In genomic region chr19:17311455-17312248, GRCh38 we compare ENCODE assay signal across 12 cellular contexts. TPM values are rescaled to one million over a fixed set of nuclear protein-coding genes. Genes with fewer than 3 reads are reported as not detected.
DNase-seq lines count a peak whose midpoint lies in the region; ATAC-seq, FAIRE-seq and TF ChIP-seq lines count a peak whose summit lies in the region.
"Had no signal": no experiment of that assay in that cellular context is flagged by ENCODE, and none has a peak within 500 bp of the region (broad histone marks: within the 10 kb centered on the region; RNA-seq: fewer than 3 reads in every experiment).

No MANE protein-coding gene starts in this region.

- H3F3A ChIP-seq in MM.1S (ENCODE audit: insufficient read depth, low read length), result peaks cover 6% of the 10 kb centered on the region

- POLR2A ChIA-PET in naive thymus-derived CD4-positive, alpha-beta T cell (lab: Charles Lee), result interaction anchor here (0.7 kb wide), 1 partner anchor 315 kb away, joined by 3 read pairs; no protein-coding TSS in a partner anchor
- POLR2A ChIA-PET in OCI-LY7 (lab: Charles Lee), result no interaction called here

- H3K9ac ChIP-seq in DND-41 (ENCODE audit: low read depth, low read length) (no peak overlapping the region), MM.1S (ENCODE audit: low read length) (no peak overlapping the region)

- CTCF ChIA-PET in naive thymus-derived CD4-positive, alpha-beta T cell (lab: Charles Lee), result no interaction called here
- CTCF ChIA-PET in OCI-LY7 (lab: Charles Lee; ENCODE audit: unreplicated experiment), result no interaction called here

- peaks cover 50% of the 10 kb centered on the region for H3K4me1 ChIP-seq in DND-41 (ENCODE audit: insufficient read depth, low read length)
- H3K4me1 ChIP-seq in naive thymus-derived CD4-positive, alpha-beta T cell (ENCODE audit: control insufficient read depth in 2 of 2, insufficient read depth in 2 of 2, low read length in 2 of 2), result peaks cover 16 to 17% of the 10 kb centered on the region in 2 donors
- peaks cover 19% of the 10 kb centered on the region for H3K4me1 ChIP-seq in OCI-LY7 (ENCODE audit: insufficient read depth, low read length, poor library complexity, severe bottlenecking)
- H3K4me1 ChIP-seq in gastroesophageal sphincter, result peaks cover 0 to 57% (median 10%) of the 10 kb centered on the region in 3 donors
- H3K4me1 ChIP-seq in MM.1S (ENCODE audit: low read length), result peaks cover 7% of the 10 kb centered on the region; the same call in 1 of the 2 replicates

- intact Hi-C loops in naive thymus-derived CD4-positive, alpha-beta T cell (cut with micrococcal nuclease), result no loop called here
- intact Hi-C loops in OCI-LY7 (cut with micrococcal nuclease; ENCODE audit: unreplicated experiment), result no loop called here

- peak overlapping the region in 3 of 9 donors; percentile 72 to 81 (median 75) for H3K27ac Mint-ChIP-seq in naive thymus-derived CD4-positive, alpha-beta T cell

- DNase-seq in DND-41 (no peak), M059J (ENCODE audit: low read depth) (peak; percentile 95), bronchial epithelial cell (ENCODE audit: low read depth) (peak; percentile 63), OCI-LY7 (ENCODE audit: low spot score) (no peak), MM.1S (no peak)
- no peak for DNase-seq in naive thymus-derived CD4-positive, alpha-beta T cell
- DNase-seq in stimulated activated CD4-positive, alpha-beta T cell treated with anti-CD3 and anti-CD28 coated beads, Interleukin-2, amount 100 ng/mL, for 48 hours, result no peak
- DNase-seq: NCI-H2029; stimulated activated CD4-positive, alpha-beta T cell treated with anti-CD3 and anti-CD28 coated beads, Interleukin-2, amount 100 ng/mL, for 24 hours; T-helper 9 cell had no signal

- H3K27me3 ChIP-seq in DND-41 (ENCODE audit: insufficient read depth, low read length, poor library complexity) (no peaks in the 10 kb centered on the region), bronchial epithelial cell (ENCODE audit: control insufficient read depth, insufficient read depth, low read length) (no peaks in the 10 kb centered on the region), gastroesophageal sphincter (no peaks in the 10 kb centered on the region), MM.1S (replicated peaks; ENCODE audit: insufficient read depth, low read length) (no peaks in the 10 kb centered on the region)
- H3K27me3 ChIP-seq in naive thymus-derived CD4-positive, alpha-beta T cell (ENCODE audit: control insufficient read depth in 2 of 2, insufficient read depth in 2 of 2, low read length in 2 of 2), result no peaks in the 10 kb centered on the region

- H3K4me2 ChIP-seq in DND-41 (ENCODE audit: insufficient read depth, low read length) (peak overlapping the region; percentile 10; the same call in 1 of the 2 replicates), OCI-LY7 (ENCODE audit: low read length) (no peak overlapping the region), MM.1S (ENCODE audit: low read depth, low read length) (no peak overlapping the region)

- TF ChIP-seq CTCF in DND-41 (IDR thresholded peaks at IDR 0.05; ENCODE audit: borderline replicate concordance, extremely low read depth, low read length, poor library complexity, severe bottlenecking), result no peak
- no peak for TF ChIP-seq CTCF in bronchial epithelial cell (IDR thresholded peaks at IDR 0.05; ENCODE audit: insufficient read depth, low read length, severe bottlenecking)
- TF ChIP-seq CTCF in OCI-LY7 (conservative IDR thresholded peaks at IDR 0.05; ENCODE audit: low read length), result no peak
- TF ChIP-seq CTCF in gastroesophageal sphincter (IDR thresholded peaks at IDR 0.05), result no peak
- TF ChIP-seq CTCF in MM.1S (IDR thresholded peaks at IDR 0.05; ENCODE audit: low read length), result no peak

- H3K4me3 ChIP-seq in DND-41 (ENCODE audit: low read depth in 1 of 2, low read length in 2 of 2) (no peak overlapping the region), bronchial epithelial cell (ENCODE audit: low read depth, low read length) (no peak overlapping the region), OCI-LY7 (ENCODE audit: low read depth, low read length, poor library complexity, severe bottlenecking) (no peak overlapping the region), gastroesophageal sphincter (no peak overlapping the region), MM.1S (ENCODE audit: low read length) (no peak overlapping the region)
- H3K4me3 ChIP-seq in naive thymus-derived CD4-positive, alpha-beta T cell (ENCODE audit: low read length), result no peak overlapping the region

- peaks cover 0 to 13% (median 4%) of the 10 kb centered on the region in 5 donors for H3K36me3 Mint-ChIP-seq in naive thymus-derived CD4-positive, alpha-beta T cell

- FAIRE-seq in bronchial epithelial cell (lab: Jason Lieb, UNC), result peak; percentile 79

- TF ChIP-seq EP300 in gastroesophageal sphincter (IDR thresholded peaks at IDR 0.05), result no peak

- no peaks in the 10 kb centered on the region for H3K9me3 Mint-ChIP-seq in naive thymus-derived CD4-positive, alpha-beta T cell
- H3K9me3 Mint-ChIP-seq: dendritic cell treated with granulocyte-macrophage colony-stimulating factor and Interleukin-4, amounts not matched to agents 40 ng/mL and 50 ng/mL, for 4 days had no signal

- BruUV-seq in OCI-LY7 (replicated peaks; lab: Mats Ljungman, UMichigan), result no TSS peak

- H3K79me2 ChIP-seq in DND-41 (ENCODE audit: insufficient read depth, low read length), result peaks cover 62% of the 10 kb centered on the region
- H3K79me2 ChIP-seq in OCI-LY7 (ENCODE audit: insufficient read depth, low read depth, low read length), result peaks cover 25% of the 10 kb centered on the region
- H3K79me2 ChIP-seq in MM.1S (ENCODE audit: low read length), result peaks cover 63% of the 10 kb centered on the region

- peak overlapping the region; percentile 9 to 98 (median 64) for H3K4me3 Mint-ChIP-seq in naive thymus-derived CD4-positive, alpha-beta T cell

- H3K4me1 Mint-ChIP-seq in naive thymus-derived CD4-positive, alpha-beta T cell, result peaks cover 24 to 41% (median 33%) of the 10 kb centered on the region in 7 donors

- 63 to 78% methylated on average over 1 to 6 of the region's 15 CpGs for WGBS in gastroesophageal sphincter (ENCODE audit: low coverage in 1 of 2), 2 donors

- H3K9me3 ChIP-seq in DND-41 (ENCODE audit: insufficient read depth, low read length, severe bottlenecking), result no peaks in the 10 kb centered on the region
- no peaks in the 10 kb centered on the region for H3K9me3 ChIP-seq in naive thymus-derived CD4-positive, alpha-beta T cell (ENCODE audit: control insufficient read depth in 2 of 3, low read length in 3 of 3)
- H3K9me3 ChIP-seq in OCI-LY7 (ENCODE audit: low read length), result no peaks in the 10 kb centered on the region
- no peaks in the 10 kb centered on the region for H3K9me3 ChIP-seq in gastroesophageal sphincter
- no peaks in the 10 kb centered on the region for H3K9me3 ChIP-seq in MM.1S (replicated peaks; ENCODE audit: insufficient read depth, low read length)

- no peaks in the 10 kb centered on the region for H3K27me3 Mint-ChIP-seq in naive thymus-derived CD4-positive, alpha-beta T cell
- H3K27me3 Mint-ChIP-seq: dendritic cell treated with granulocyte-macrophage colony-stimulating factor and Interleukin-4, amounts not matched to agents 40 ng/mL and 50 ng/mL, for 4 days had no signal

- no peak overlapping the region for H2AFZ ChIP-seq in DND-41 (ENCODE audit: low read depth, low read length)
- no peak overlapping the region for H2AFZ ChIP-seq in OCI-LY7 (ENCODE audit: low read length)
- H2AFZ ChIP-seq in MM.1S (ENCODE audit: low read length), result no peak overlapping the region

- H3K27ac ChIP-seq in DND-41 (ENCODE audit: low read length) (no peak overlapping the region), OCI-LY7 (ENCODE audit: low read depth, low read length, poor library complexity, severe bottlenecking) (no peak overlapping the region), gastroesophageal sphincter (no peak overlapping the region), MM.1S (ENCODE audit: low read length) (no peak overlapping the region)
- no peak overlapping the region for H3K27ac ChIP-seq in naive thymus-derived CD4-positive, alpha-beta T cell (ENCODE audit: low read depth, low read length)

- H3K36me3 ChIP-seq in DND-41 (ENCODE audit: insufficient read depth, low read length) (peaks cover 49% of the 10 kb centered on the region), bronchial epithelial cell (ENCODE audit: control insufficient read depth, insufficient read depth, low read length) (peaks cover 25% of the 10 kb centered on the region), OCI-LY7 (ENCODE audit: insufficient read depth, low read length) (peaks cover 37% of the 10 kb centered on the region), gastroesophageal sphincter (peaks cover 0 to 49% of the 10 kb centered on the region in 2 donors), MM.1S (replicated peaks; ENCODE audit: insufficient read depth, low read length) (0 out of 2 replicates have a peak, but pooled peaks cover 4% of the 10 kb centered on the region)
- H3K36me3 ChIP-seq in naive thymus-derived CD4-positive, alpha-beta T cell (ENCODE audit: control insufficient read depth in 2 of 3, insufficient read depth in 3 of 3, low read length in 3 of 3), result peaks cover 0 to 44% (median 16%) of the 10 kb centered on the region in 3 experiments

- no peak for ATAC-seq in DND-41 (ENCODE audit: insufficient read depth, low read depth)
- no peak for ATAC-seq in naive thymus-derived CD4-positive, alpha-beta T cell
- ATAC-seq in gastroesophageal sphincter, result no peak

- H4K20me1 ChIP-seq in DND-41 (ENCODE audit: insufficient read depth, low read length) (peaks cover 47% of the 10 kb centered on the region), OCI-LY7 (ENCODE audit: insufficient read depth, low read length) (0 out of 2 replicates have a peak, but pooled peaks cover 5% of the 10 kb centered on the region), MM.1S (ENCODE audit: insufficient read depth, low read length) (no peaks in the 10 kb centered on the region)

- no peak for TF ChIP-seq POLR2A in gastroesophageal sphincter (IDR thresholded peaks at IDR 0.05)

- H3K9me2 ChIP-seq in OCI-LY7 (ENCODE audit: insufficient read depth, low read length) (no peaks in the 10 kb centered on the region), MM.1S (replicated peaks; ENCODE audit: insufficient read depth, low read length) (no peaks in the 10 kb centered on the region)

RNA-seq across cellular contexts. Expression of gene DDA1, which starts 2.3 kb away (rescaled TPM):
- total RNA-seq in M059J (2014; rRNA removed; shearing (Covaris generic)), result 40.5 and 50.3 TPM in 2 replicates
- total RNA-seq in bronchial epithelial cell (9.0 and 21.1 TPM in 2 replicates), OCI-LY7 (2022) (48.8 and 57.9 TPM in 2 replicates), gastroesophageal sphincter (10 to 100 TPM; 13.2 to 58.5 (median 19.9) TPM)
- 10 to 100 TPM; 31.6 to 41.9 (median 39.5) TPM for total RNA-seq in naive thymus-derived CD4-positive, alpha-beta T cell
- polyA plus RNA-seq in naive thymus-derived CD4-positive, alpha-beta T cell, result 10 to 100 TPM; 19.7 to 30.9 TPM
- 36.6 and 39.2 TPM in 2 replicates for total RNA-seq in OCI-LY7 (2014; rRNA removed; shearing (Covaris generic))

RNA-seq across cellular contexts. Expression of gene MRPL34, which starts 6.0 kb away (rescaled TPM):
- 73.2 and 83.3 TPM in 2 replicates for total RNA-seq in M059J (2014; rRNA removed; shearing (Covaris generic))
- total RNA-seq in bronchial epithelial cell (23.7 and 24.3 TPM in 2 replicates), OCI-LY7 (2022) (168 and 173 TPM in 2 replicates), gastroesophageal sphincter (100 to 1,000 TPM in 3 of 4 donors, 10 to 100 TPM in 1; 95.0 to 175 (median 113) TPM)
- 10 to 100 TPM; 37.0 to 76.0 (median 73.3) TPM for total RNA-seq in naive thymus-derived CD4-positive, alpha-beta T cell
- 100 to 1,000 TPM; 203 to 217 TPM for polyA plus RNA-seq in naive thymus-derived CD4-positive, alpha-beta T cell
- total RNA-seq in OCI-LY7 (2014; rRNA removed; shearing (Covaris generic)), result 174 and 182 TPM in 2 replicates

RNA-seq across cellular contexts. Expression of gene ABHD8, which starts 8.4 kb away (rescaled TPM):
- total RNA-seq in M059J (2014; rRNA removed; shearing (Covaris generic)), result 19.1 and 30.2 TPM in 2 replicates
- total RNA-seq in bronchial epithelial cell (6.1 and 9.9 TPM in 2 replicates), OCI-LY7 (2022) (17.3 and 18.9 TPM in 2 replicates), gastroesophageal sphincter (10 to 100 TPM; 13.2 to 34.4 (median 24.3) TPM)
- 10 to 100 TPM in 2 of 5 experiments, 1 to 10 TPM in 3; 7.0 to 12.3 (median 9.5) TPM for total RNA-seq in naive thymus-derived CD4-positive, alpha-beta T cell
- 10 to 100 TPM in 1 of 2 donors, 1 to 10 TPM in 1; 7.5 to 12.4 TPM for polyA plus RNA-seq in naive thymus-derived CD4-positive, alpha-beta T cell
- total RNA-seq in OCI-LY7 (2014; rRNA removed; shearing (Covaris generic)), result 11.6 TPM in 2 replicates

RNA-seq across cellular contexts. Expression of gene ANO8, which starts 23.0 kb away (rescaled TPM):
- 3.5 and 5.6 TPM in 2 replicates for total RNA-seq in M059J (2014; rRNA removed; shearing (Covaris generic))
- total RNA-seq in bronchial epithelial cell, result 2.6 and 4.0 TPM in 2 replicates
- 10 to 100 TPM; 12.9 to 22.3 (median 16.9) TPM for total RNA-seq in naive thymus-derived CD4-positive, alpha-beta T cell
- polyA plus RNA-seq in naive thymus-derived CD4-positive, alpha-beta T cell, result under 1 TPM; 0.26 to 0.30 TPM
- 4.3 and 5.9 TPM in 2 replicates for total RNA-seq in OCI-LY7 (2014; rRNA removed; shearing (Covaris generic))
- total RNA-seq in OCI-LY7 (2022), result 12.8 and 13.5 TPM in 2 replicates
- 1 to 10 TPM; 1.3 to 6.2 (median 4.2) TPM for total RNA-seq in gastroesophageal sphincter

RNA-seq across cellular contexts. Expression of gene GTPBP3, which starts 25.7 kb away (rescaled TPM):
- total RNA-seq in M059J (2014; rRNA removed; shearing (Covaris generic)), result 9.6 and 16.8 TPM in 2 replicates
- total RNA-seq in bronchial epithelial cell (16.5 and 48.4 TPM in 2 replicates), OCI-LY7 (2022) (104 and 113 TPM in 2 replicates), gastroesophageal sphincter (10 to 100 TPM in 3 of 4 donors, 1 to 10 TPM in 1; 9.3 to 20.2 (median 15.6) TPM)
- 10 to 100 TPM; 29.6 to 59.8 (median 40.4) TPM for total RNA-seq in naive thymus-derived CD4-positive, alpha-beta T cell
- 10 to 100 TPM in 1 of 2 donors, 1 to 10 TPM in 1; 5.1 to 15.9 TPM for polyA plus RNA-seq in naive thymus-derived CD4-positive, alpha-beta T cell
- total RNA-seq in OCI-LY7 (2014; rRNA removed; shearing (Covaris generic)), result 83.2 and 103 TPM in 2 replicates

Comparison
In these comparisons a context has a peak if more than half of its experiments do, and no peak if none do; other contexts are left out.
1. DNase-seq: peak in M059J (single experiment) and bronchial epithelial cell (single experiment); none in DND-41 (single experiment), naive thymus-derived CD4-positive, alpha-beta T cell (0 of 9), OCI-LY7 (single experiment), MM.1S (single experiment) and stimulated activated CD4-positive, alpha-beta T cell treated with anti-CD3 and anti-CD28 coated beads, Interleukin-2, amount 100 ng/mL, for 48 hours (0 of 2).